ENCODE assay signal across 1 cellular context in genomic region chr5:140690941-140691924, GRCh38.
A peak's percentile ranks its signal among the peaks of the same experiment; 100 is the strongest.
TF ChIP-seq lines count a peak whose summit lies in the region.

HARS1 (minus strand) TSS chr5:140691370; CDS start chr5:140691304, 66 bp downstream.
HARS2 (plus strand) TSS chr5:140691455; CDS start chr5:140691649, 194 bp downstream.

TF ChIP-seq in HepG2, 621 proteins besides CTCF, POLR2A, EP300 and RAD21 (continued from another document and continues in another):
- peak; percentile 58; the same call in 1 of the 2 replicates for TF ChIP-seq FOXP4 (CRISPR knock-in tag; IDR thresholded peaks at IDR 0.05)
- no peak for TF ChIP-seq ZBTB37 (CRISPR knock-in tag; IDR thresholded peaks at IDR 0.05)
- peak; percentile 95 for TF ChIP-seq KDM5B (CRISPR knock-in tag; IDR thresholded peaks at IDR 0.05; ENCODE audit: borderline replicate concordance)
- TF ChIP-seq NCOA5 (CRISPR knock-in tag; IDR thresholded peaks at IDR 0.05), result peak; percentile 14; the same call in 1 of the 2 replicates
- 0 out of 2 replicates have a peak, but pooled peaks have one; percentile 15 for TF ChIP-seq ETV6 (CRISPR knock-in tag; conservative IDR thresholded peaks at IDR 0.05)
- 0 out of 2 replicates have a peak, but pooled peaks have one; percentile 31 for TF ChIP-seq ZBTB34 (CRISPR knock-in tag; IDR thresholded peaks at IDR 0.05)
- TF ChIP-seq NPAS2 (CRISPR knock-in tag; IDR thresholded peaks at IDR 0.05; ENCODE audit: borderline replicate concordance), result no peak
- TF ChIP-seq MAFK (conservative IDR thresholded peaks at IDR 0.05 in 1 of 2, IDR thresholded peaks at IDR 0.05 in 1 of 2; ENCODE audit: low read length in 2 of 2), result no peak
- TF ChIP-seq ZNF224 (CRISPR knock-in tag; IDR thresholded peaks at IDR 0.05), result no peak
- no peak for TF ChIP-seq ZNF260 (CRISPR knock-in tag; IDR thresholded peaks at IDR 0.05; ENCODE audit: borderline replicate concordance, low read depth)
- peak; percentile 79; the same call in 1 of the 2 replicates for TF ChIP-seq TGIF2 (CRISPR knock-in tag; IDR thresholded peaks at IDR 0.05)
- no peak for TF ChIP-seq ZUFSP (CRISPR knock-in tag; IDR thresholded peaks at IDR 0.05; ENCODE audit: borderline replicate concordance)
- TF ChIP-seq MTERF4 (CRISPR knock-in tag; IDR thresholded peaks at IDR 0.05), result peak; percentile 96; the same call in 1 of the 2 replicates
- peak; percentile 37 for TF ChIP-seq ZNF407 (CRISPR knock-in tag; IDR thresholded peaks at IDR 0.05; ENCODE audit: not compliant biosample characterization)
- no peak for TF ChIP-seq ZNF761 (CRISPR knock-in tag; conservative IDR thresholded peaks at IDR 0.05)
- no peak for TF ChIP-seq SP5 (CRISPR knock-in tag; IDR thresholded peaks at IDR 0.05; ENCODE audit: borderline replicate concordance, low read depth)
- TF ChIP-seq ZNF234 (CRISPR knock-in tag; conservative IDR thresholded peaks at IDR 0.05), result no peak
- no peak; the same call in 1 of the 2 replicates for TF ChIP-seq E2F2 (CRISPR knock-in tag; IDR thresholded peaks at IDR 0.05; ENCODE audit: borderline replicate concordance)
- TF ChIP-seq ATF5 (CRISPR knock-in tag; IDR thresholded peaks at IDR 0.05; ENCODE audit: low read depth), result no peak
- TF ChIP-seq HHEX (CRISPR knock-in tag; IDR thresholded peaks at IDR 0.05), result no peak
- peak; percentile 71 for TF ChIP-seq PTBP1 (IDR thresholded peaks at IDR 0.05; ENCODE audit: low read depth, low read length, poor library complexity, severe bottlenecking)
- 0 out of 2 replicates have a peak, but pooled peaks have one; percentile 61 for TF ChIP-seq ZNF572 (CRISPR knock-in tag; IDR thresholded peaks at IDR 0.05)
- TF ChIP-seq ZNF18 (CRISPR knock-in tag; IDR thresholded peaks at IDR 0.05; ENCODE audit: insufficient replicate concordance), result no peak
- TF ChIP-seq ZNF800 (CRISPR knock-in tag; IDR thresholded peaks at IDR 0.05), result peak; percentile 60; the same call in 1 of the 2 replicates
- no peak for TF ChIP-seq FOSL1 (CRISPR knock-in tag; IDR thresholded peaks at IDR 0.05; ENCODE audit: borderline replicate concordance)
- peak; percentile 94 for TF ChIP-seq MEF2D (CRISPR knock-in tag; IDR thresholded peaks at IDR 0.05)
- TF ChIP-seq MLX (CRISPR knock-in tag; IDR thresholded peaks at IDR 0.05), result 0 out of 2 replicates have a peak, but pooled peaks have one; percentile 5
- TF ChIP-seq EED (CRISPR knock-in tag; IDR thresholded peaks at IDR 0.05), result peak; percentile 71
- TF ChIP-seq ZBTB7B (CRISPR knock-in tag; IDR thresholded peaks at IDR 0.05), result peak; percentile 58; the same call in 1 of the 2 replicates
- TF ChIP-seq EEA1 (CRISPR knock-in tag; IDR thresholded peaks at IDR 0.05; ENCODE audit: borderline replicate concordance), result peak; percentile 67; the same call in 1 of the 2 replicates
- TF ChIP-seq ZZZ3 (CRISPR knock-in tag; IDR thresholded peaks at IDR 0.05; ENCODE audit: borderline replicate concordance), result no peak
